ENCODE assay signal across 14 cellular contexts in genomic region chr6:130215526-130215925, GRCh38. TPM values are rescaled to one million over a fixed set of nuclear protein-coding genes. Genes with fewer than 3 reads are reported as not detected.
A peak's percentile ranks its signal among the peaks of the same experiment; 100 is the strongest.
DNase-seq lines count a peak whose midpoint lies in the region; ATAC-seq and TF ChIP-seq lines count a peak whose summit lies in the region.
"Had no signal": no experiment of that assay in that cellular context is flagged by ENCODE, and none has a peak within 500 bp of the region (broad histone marks: within the 10 kb centered on the region; RNA-seq: fewer than 3 reads in every experiment).

No MANE protein-coding gene starts in this region.

- H3K27me3 Mint-ChIP-seq in CD4-positive, CD25-positive, alpha-beta regulatory T cell = no peaks in the 10 kb centered on the region
- H3K27me3 Mint-ChIP-seq in endodermal cell (ENCODE audit: insufficient read depth) = no peaks in the 10 kb centered on the region

- peak; percentile 86 to 87 for ATAC-seq in CD4-positive, CD25-positive, alpha-beta regulatory T cell (ENCODE audit: low read depth in 2 of 2)
- ATAC-seq in GM19351 (IDR thresholded peaks at IDR 0.05; ENCODE audit: unreplicated experiment) (peak; percentile 59), GM19467 (IDR thresholded peaks at IDR 0.05; ENCODE audit: unreplicated experiment) (no peak), HG03108 (IDR thresholded peaks at IDR 0.05; ENCODE audit: unreplicated experiment) (no peak)

- TF ChIP-seq CTCF in endodermal cell (conservative IDR thresholded peaks at IDR 0.05) (no peak), transverse colon (IDR thresholded peaks at IDR 0.05) (no peak)

- peaks cover 0 to 7% (median 0%) of the 10 kb centered on the region in 7 donors for H3K9me3 Mint-ChIP-seq in CD4-positive, CD25-positive, alpha-beta regulatory T cell
- peaks cover 7% of the 10 kb centered on the region for H3K9me3 Mint-ChIP-seq in endodermal cell

- TF ChIP-seq POLR2A in transverse colon (IDR thresholded peaks at IDR 0.05) = no peak

- no peak overlapping the region for H3K9ac ChIP-seq in endodermal cell (ENCODE audit: extremely low read depth, low read length, poor library complexity, severe bottlenecking)

- peak overlapping the region; percentile 48 to 94 (median 59) for H3K27ac Mint-ChIP-seq in CD4-positive, CD25-positive, alpha-beta regulatory T cell
- H3K27ac Mint-ChIP-seq in endodermal cell = peak overlapping the region; percentile 77

- TF ChIP-seq EP300 in transverse colon (IDR thresholded peaks at IDR 0.05; ENCODE audit: low read depth) = no peak

- no peaks in the 10 kb centered on the region for H3K27me3 ChIP-seq in CD4-positive, CD25-positive, alpha-beta regulatory T cell (ENCODE audit: control insufficient read depth, insufficient read depth, low read length)
- H3K27me3 ChIP-seq in endodermal cell (ENCODE audit: control insufficient read depth, insufficient read depth, low read length, poor library complexity, severe bottlenecking) (no peaks in the 10 kb centered on the region), transverse colon (no peaks in the 10 kb centered on the region)
- H3K27me3 ChIP-seq: stomach had no signal

- intact Hi-C loops in transverse colon (cut with DNase I; ENCODE audit: low total_unique reads) = loop anchor here (10.0 kb wide), 1 partner anchor 341 kb away; no protein-coding TSS in a partner anchor

- in situ Hi-C loops in transverse colon (cut with MboI; ENCODE audit: low pct_ligation_motif_present in 1 of 4, low pct_unique_long_range_greater_than_20kb in 1 of 4, low sequenced_read_pairs in 3 of 4) = no loop called here

- WGBS in endodermal cell (ENCODE audit: insufficient coverage in 1 of 2, insufficient read length in 1 of 2), 2 experiments = 0% methylated on average over 1 of the region's 1 CpG; no CpG with 5 or more reads in 1 of the 2 experiments
- WGBS in transverse colon (ENCODE audit: low coverage in 1 of 2), 2 donors = 52 to 60% methylated on average over 1 of the region's 1 CpG

- peak in 2 of 3 donors; percentile 58 to 84 for DNase-seq in CD4-positive, CD25-positive, alpha-beta regulatory T cell
- peak; percentile 7 for DNase-seq in T-helper 22 cell (ENCODE audit: low read depth)
- peak; percentile 81 for DNase-seq in endodermal cell
- DNase-seq in activated effector memory CD4-positive, alpha-beta T cell treated with Interleukin-2 at 50 U/mL for 16 hours = no peak
- DNase-seq in transverse colon = no peak
- DNase-seq: Calu3, dorsolateral prefrontal cortex, glutamatergic neuron, NCI-H2171 treated with DMSO at 0.1 percent for 48 hours, Right ventricle myocardium superior, stomach had no signal

- peaks cover 33% of the 10 kb centered on the region for H3K36me3 Mint-ChIP-seq in CD4-positive, CD25-positive, alpha-beta regulatory T cell
- peaks cover 21% of the 10 kb centered on the region for H3K36me3 Mint-ChIP-seq in endodermal cell (ENCODE audit: low read depth)

- H3K4me1 Mint-ChIP-seq in CD4-positive, CD25-positive, alpha-beta regulatory T cell = peaks cover 33 to 83% (median 56%) of the 10 kb centered on the region in 4 donors
- H3K4me1 Mint-ChIP-seq in endodermal cell = peaks cover 47% of the 10 kb centered on the region

- no peaks in the 10 kb centered on the region for H3K36me3 ChIP-seq in CD4-positive, CD25-positive, alpha-beta regulatory T cell (ENCODE audit: control insufficient read depth, insufficient read depth, low read length)
- H3K36me3 ChIP-seq in endodermal cell (ENCODE audit: control insufficient read depth, insufficient read depth, low read length) (no peaks in the 10 kb centered on the region), transverse colon (no peaks in the 10 kb centered on the region)
- H3K36me3 ChIP-seq: stomach had no signal

- H3K27ac ChIP-seq in CD4-positive, CD25-positive, alpha-beta regulatory T cell (ENCODE audit: insufficient read depth, low read length, poor library complexity, severe bottlenecking) = peak overlapping the region; percentile 56
- H3K27ac ChIP-seq in endodermal cell (ENCODE audit: low read depth, low read length) = no peak overlapping the region
- no peak overlapping the region for H3K27ac ChIP-seq in transverse colon
- H3K27ac ChIP-seq: dorsolateral prefrontal cortex, stomach had no signal

- H3K4me3 ChIP-seq in CD4-positive, CD25-positive, alpha-beta regulatory T cell (ENCODE audit: low read depth, low read length) = peak overlapping the region; percentile 64
- peak overlapping the region; percentile 83 for H3K4me3 ChIP-seq in endodermal cell (ENCODE audit: low read length)
- no peak overlapping the region for H3K4me3 ChIP-seq in transverse colon
- H3K4me3 ChIP-seq: dorsolateral prefrontal cortex, stomach had no signal

- H3K4me3 Mint-ChIP-seq in CD4-positive, CD25-positive, alpha-beta regulatory T cell = peak overlapping the region; percentile 62 to 96 (median 78)
- H3K4me3 Mint-ChIP-seq in endodermal cell = peak overlapping the region; percentile 62

- H3K9me3 ChIP-seq in CD4-positive, CD25-positive, alpha-beta regulatory T cell (ENCODE audit: control insufficient read depth in 2 of 2, low read length in 2 of 2) = no peaks in the 10 kb centered on the region
- H3K9me3 ChIP-seq in endodermal cell (ENCODE audit: control insufficient read depth, low read length) = peaks cover 5% of the 10 kb centered on the region
- no peaks in the 10 kb centered on the region for H3K9me3 ChIP-seq in transverse colon
- H3K9me3 ChIP-seq: stomach had no signal

- peaks cover 60% of the 10 kb centered on the region for H3K4me1 ChIP-seq in CD4-positive, CD25-positive, alpha-beta regulatory T cell (ENCODE audit: control insufficient read depth, insufficient read depth, low read length, poor library complexity, severe bottlenecking)
- no peaks in the 10 kb centered on the region for H3K4me1 ChIP-seq in endodermal cell (ENCODE audit: control insufficient read depth, insufficient read depth, low read length)
- H3K4me1 ChIP-seq in transverse colon = peaks cover 0 to 15% (median 0%) of the 10 kb centered on the region in 4 donors
- H3K4me1 ChIP-seq: stomach had no signal

RNA-seq across cellular contexts. Expression of gene SAMD3, which starts 7.2 kb away (rescaled TPM):
- total RNA-seq in CD4-positive, CD25-positive, alpha-beta regulatory T cell = 49.6 TPM
- 10 to 100 TPM; 25.0 to 70.7 (median 45.7) TPM for polyA plus RNA-seq in CD4-positive, CD25-positive, alpha-beta regulatory T cell
- total RNA-seq in endodermal cell (10 to 100 TPM; 41.3 to 44.8 TPM), transverse colon (1 to 10 TPM in 2 of 4 donors, not detected in 2; 4.0 to 4.4 TPM)
- polyA plus RNA-seq in endodermal cell (2013, experiment 1 of 2) = 5.7 TPM
- polyA plus RNA-seq in endodermal cell (2013, experiment 2 of 2) = 6.5 TPM
- total RNA-seq: Calu3 had no signal

Comparison
In these comparisons a context has a peak if more than half of its experiments do, and no peak if none do; other contexts are left out.
1. ATAC-seq: peak in CD4-positive, CD25-positive, alpha-beta regulatory T cell (2 of 2) and GM19351 (single experiment); none in GM19467 (single experiment) and HG03108 (single experiment).
2. DNase-seq: peak in CD4-positive, CD25-positive, alpha-beta regulatory T cell (2 of 3), T-helper 22 cell (single experiment) and endodermal cell (single experiment); none in activated effector memory CD4-positive, alpha-beta T cell treated with Interleukin-2 at 50 U/mL for 16 hours (single experiment) and transverse colon (single experiment).
3. H3K4me3 ChIP-seq: peak in CD4-positive, CD25-positive, alpha-beta regulatory T cell (single experiment) and endodermal cell (single experiment); none in transverse colon (0 of 4).